ENCODE assay signal across 39 cellular contexts in the genomic region with DNA sequence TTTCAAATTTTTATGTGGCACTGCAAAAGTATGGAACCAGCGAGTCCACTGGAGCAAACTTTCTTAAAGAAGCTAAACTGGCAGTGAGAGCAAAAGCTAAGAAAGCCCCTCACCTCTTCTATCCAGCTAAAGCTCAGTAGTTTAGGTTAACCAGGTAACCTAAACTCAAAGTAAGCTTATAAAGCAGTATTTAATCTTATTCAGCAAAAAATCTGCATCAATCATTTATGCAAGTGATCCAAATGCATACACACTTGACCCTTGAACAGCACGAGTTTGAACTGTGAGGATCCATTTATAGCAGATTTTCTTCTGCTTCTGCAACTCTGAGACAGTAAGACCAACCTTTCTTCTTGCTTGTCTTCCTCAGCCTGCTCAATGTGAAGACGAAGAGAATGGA.
"Had no signal": no experiment of that assay in that cellular context is flagged by ENCODE, and none has a peak within 500 bp of the region (broad histone marks: within the 10 kb centered on the region; RNA-seq: fewer than 3 reads in every experiment).

No MANE protein-coding gene starts in this region.

- H3K9me3 ChIP-seq: adrenal gland, ascending aorta had no signal

- H3K36me3 ChIP-seq: adrenal gland, ascending aorta, brain microvascular endothelial cell, breast epithelium, cardiac muscle cell had no signal

- H3K36me3 Mint-ChIP-seq: activated naive CD4-positive, alpha-beta T cell treated with anti-CD3 and anti-CD28 coated beads, Interleukin-2, amount 10 ng/mL, durations not matched to agents 7 days and 5 days; activated naive CD4-positive, alpha-beta T cell treated with anti-CD3 and anti-CD28 coated beads, Interleukin-2, amount 50 U/mL, for 24 hours; activated naive CD4-positive, alpha-beta T cell treated with anti-CD3 and anti-CD28 coated beads, Interleukin-2, amount 50 U/mL, for 72 hours; activated naive CD8-positive, alpha-beta T cell; activated naive CD8-positive, alpha-beta T cell treated with anti-CD3 and anti-CD28 coated beads for 36 hours; activated naive CD8-positive, alpha-beta T cell treated with anti-CD3 and anti-CD28 coated beads, Interleukin-2, amount 10 ng/mL, durations not matched to agents 7 days and 5 days; brain had no signal

- FAIRE-seq: astrocyte, bronchial epithelial cell, colon had no signal

- H3K27me3 ChIP-seq: adrenal gland, ascending aorta, body of pancreas, brain microvascular endothelial cell, breast epithelium, cardiac muscle cell had no signal

- H3K27ac ChIP-seq: adrenal gland, ascending aorta, body of pancreas, brain microvascular endothelial cell, breast epithelium, cardiac muscle cell had no signal

- DNase-seq: activated effector memory CD4-positive, alpha-beta T cell treated with anti-CD3 and anti-CD28 coated beads, Interleukin-2, amount 50 U/mL, for 16 hours; activated effector memory CD4-positive, alpha-beta T cell treated with Interleukin-2 at 50 U/mL for 16 hours; activated gamma-delta T cell; activated gamma-delta T cell treated with Interleukin-2 at 50 U/mL for 16 hours; activated naive CD4-positive, alpha-beta T cell; activated naive CD4-positive, alpha-beta T cell treated with anti-CD3 and anti-CD28 coated beads for 36 hours; activated naive CD4-positive, alpha-beta T cell treated with anti-CD3 and anti-CD28 coated beads, Interleukin-2, amount 10 ng/mL, durations not matched to agents 7 days and 5 days; activated naive CD4-positive, alpha-beta T cell treated with anti-CD3 and anti-CD28 coated beads, Interleukin-2, amount 50 U/mL, for 16 hours; activated naive CD4-positive, alpha-beta T cell treated with Interleukin-2 at 50 U/mL for 16 hours; activated naive CD8-positive, alpha-beta T cell treated with anti-CD3 and anti-CD28 coated beads for 36 hours; activated naive CD8-positive, alpha-beta T cell treated with anti-CD3 and anti-CD28 coated beads, Interleukin-2, amount 10 ng/mL, durations not matched to agents 7 days and 5 days; activated naive CD8-positive, alpha-beta T cell treated with anti-CD3 and anti-CD28 coated beads, Interleukin-2, amount 50 U/mL, for 24 hours; activated T-cell treated with anti-CD3 and anti-CD28 coated beads, Interleukin-2, amount 50 U/mL, for 4 hours; activated T-cell treated with anti-CD3 and anti-CD28 coated beads, Interleukin-2, amount 50 U/mL, for 48 hours; activated T-cell treated with anti-CD3 and anti-CD28 coated beads, Interleukin-2, amount 50 U/mL, for 72 hours; adrenal gland; amniotic stem cell; amygdala; anterior cingulate cortex; aorta; body of pancreas; brain microvascular endothelial cell; caudate nucleus; central memory CD4-positive, alpha-beta T cell; cerebellar nuclear complex had no signal

- H3K4me1 Mint-ChIP-seq: activated naive CD4-positive, alpha-beta T cell treated with anti-CD3 and anti-CD28 coated beads, Interleukin-2, amount 10 ng/mL, durations not matched to agents 7 days and 5 days; activated naive CD4-positive, alpha-beta T cell treated with anti-CD3 and anti-CD28 coated beads, Interleukin-2, amount 50 U/mL, for 24 hours; activated naive CD8-positive, alpha-beta T cell treated with anti-CD3 and anti-CD28 coated beads for 36 hours; activated naive CD8-positive, alpha-beta T cell treated with anti-CD3 and anti-CD28 coated beads, Interleukin-2, amount 10 ng/mL, durations not matched to agents 7 days and 5 days; activated naive CD8-positive, alpha-beta T cell treated with anti-CD3 and anti-CD28 coated beads, Interleukin-2, amount 50 U/mL, for 24 hours; activated T-helper 17 cell treated with anti-CD3 and anti-CD28 coated beads, Interleukin-2, amount 50 U/mL, for 72 hours; brain; central memory CD8-positive, alpha-beta T cell had no signal

- H3K4me1 ChIP-seq: adrenal gland, ascending aorta, body of pancreas, breast epithelium had no signal

- H3K27ac Mint-ChIP-seq: activated naive CD4-positive, alpha-beta T cell treated with anti-CD3 and anti-CD28 coated beads for 36 hours; activated naive CD4-positive, alpha-beta T cell treated with anti-CD3 and anti-CD28 coated beads, Interleukin-2, amount 10 ng/mL, durations not matched to agents 7 days and 5 days; activated naive CD4-positive, alpha-beta T cell treated with anti-CD3 and anti-CD28 coated beads, Interleukin-2, amount 50 U/mL, for 24 hours; activated naive CD4-positive, alpha-beta T cell treated with anti-CD3 and anti-CD28 coated beads, Interleukin-2, amount 50 U/mL, for 72 hours; activated naive CD8-positive, alpha-beta T cell; activated naive CD8-positive, alpha-beta T cell treated with anti-CD3 and anti-CD28 coated beads for 36 hours; activated naive CD8-positive, alpha-beta T cell treated with anti-CD3 and anti-CD28 coated beads, Interleukin-2, amount 10 ng/mL, durations not matched to agents 7 days and 5 days; activated naive CD8-positive, alpha-beta T cell treated with anti-CD3 and anti-CD28 coated beads, Interleukin-2, amount 50 U/mL, for 24 hours; activated T-cell treated with anti-CD3 and anti-CD28 coated beads, Interleukin-2, amount 50 U/mL, for 72 hours; activated T-helper 1 cell treated with anti-CD3 and anti-CD28 coated beads, Interleukin-12 subunit alpha, Interleukin-12 subunit beta, Interleukin-2, Interleukin-4 antibody, amounts not matched to agents 30 ng/mL and 10 ng/mL and 1 ng/mL, durations not matched to agents 14 hours and 24 hours and 36 hours; activated T-helper 17 cell treated with anti-CD3 and anti-CD28 coated beads, Interleukin-2, amount 50 U/mL, for 72 hours; activated T-helper 2 cell treated with anti-CD3 and anti-CD28 coated beads, Interferon-gamma antibody, Interleukin-2, Interleukin-4, amounts not matched to agents 10 μg/mL and 5 μg/mL and 100 μg/mL, durations not matched to agents 14 hours and 24 hours and 36 hours; brain had no signal

- ATAC-seq: activated naive CD4-positive, alpha-beta T cell treated with anti-CD3 and anti-CD28 coated beads, Interleukin-2, amount 50 U/mL, for 72 hours; activated naive CD8-positive, alpha-beta T cell treated with anti-CD3 and anti-CD28 coated beads, Interleukin-2, amount 50 U/mL, for 24 hours; activated T-cell treated with anti-CD3 and anti-CD28 coated beads, Interleukin-2, amount 50 U/mL, for 4 hours; activated T-cell treated with anti-CD3 and anti-CD28 coated beads, Interleukin-2, amount 50 U/mL, for 72 hours; activated T-helper 17 cell treated with anti-CD3 and anti-CD28 coated beads, Interleukin-2, amount 50 U/mL, for 72 hours; body of pancreas had no signal

- H3K4me3 Mint-ChIP-seq: activated naive CD4-positive, alpha-beta T cell treated with anti-CD3 and anti-CD28 coated beads for 36 hours; activated naive CD4-positive, alpha-beta T cell treated with anti-CD3 and anti-CD28 coated beads, Interleukin-2, amount 10 ng/mL, durations not matched to agents 7 days and 5 days; activated naive CD4-positive, alpha-beta T cell treated with anti-CD3 and anti-CD28 coated beads, Interleukin-2, amount 50 U/mL, for 24 hours; activated naive CD8-positive, alpha-beta T cell; activated naive CD8-positive, alpha-beta T cell treated with anti-CD3 and anti-CD28 coated beads for 36 hours; activated naive CD8-positive, alpha-beta T cell treated with anti-CD3 and anti-CD28 coated beads, Interleukin-2, amount 10 ng/mL, durations not matched to agents 7 days and 5 days; activated naive CD8-positive, alpha-beta T cell treated with anti-CD3 and anti-CD28 coated beads, Interleukin-2, amount 50 U/mL, for 24 hours; activated T-cell treated with anti-CD3 and anti-CD28 coated beads, Interleukin-2, amount 50 U/mL, for 4 hours; activated T-cell treated with anti-CD3 and anti-CD28 coated beads, Interleukin-2, amount 50 U/mL, for 72 hours; activated T-helper 1 cell treated with anti-CD3 and anti-CD28 coated beads, Interleukin-12 subunit alpha, Interleukin-12 subunit beta, Interleukin-2, Interleukin-4 antibody, amounts not matched to agents 30 ng/mL and 10 ng/mL and 1 ng/mL, durations not matched to agents 14 hours and 24 hours and 36 hours; activated T-helper 17 cell treated with anti-CD3 and anti-CD28 coated beads, Interleukin-2, amount 50 U/mL, for 72 hours; brain; central memory CD8-positive, alpha-beta T cell had no signal

- H3K27me3 Mint-ChIP-seq: activated naive CD4-positive, alpha-beta T cell treated with anti-CD3 and anti-CD28 coated beads, Interleukin-2, amount 10 ng/mL, durations not matched to agents 7 days and 5 days; activated naive CD4-positive, alpha-beta T cell treated with anti-CD3 and anti-CD28 coated beads, Interleukin-2, amount 50 U/mL, for 24 hours; activated naive CD8-positive, alpha-beta T cell; activated naive CD8-positive, alpha-beta T cell treated with anti-CD3 and anti-CD28 coated beads for 36 hours; activated naive CD8-positive, alpha-beta T cell treated with anti-CD3 and anti-CD28 coated beads, Interleukin-2, amount 10 ng/mL, durations not matched to agents 7 days and 5 days; activated naive CD8-positive, alpha-beta T cell treated with anti-CD3 and anti-CD28 coated beads, Interleukin-2, amount 50 U/mL, for 24 hours; activated T-helper 17 cell treated with anti-CD3 and anti-CD28 coated beads, Interleukin-2, amount 50 U/mL, for 72 hours; central memory CD8-positive, alpha-beta T cell had no signal

- H3K4me3 ChIP-seq: adrenal gland, ascending aorta, body of pancreas, breast epithelium, cardiac muscle cell had no signal

- H3K9me3 Mint-ChIP-seq: activated naive CD4-positive, alpha-beta T cell treated with anti-CD3 and anti-CD28 coated beads, Interleukin-2, amount 50 U/mL, for 24 hours had no signal
